24 cellular contexts compared by ENCODE assay signal in the genomic region with DNA sequence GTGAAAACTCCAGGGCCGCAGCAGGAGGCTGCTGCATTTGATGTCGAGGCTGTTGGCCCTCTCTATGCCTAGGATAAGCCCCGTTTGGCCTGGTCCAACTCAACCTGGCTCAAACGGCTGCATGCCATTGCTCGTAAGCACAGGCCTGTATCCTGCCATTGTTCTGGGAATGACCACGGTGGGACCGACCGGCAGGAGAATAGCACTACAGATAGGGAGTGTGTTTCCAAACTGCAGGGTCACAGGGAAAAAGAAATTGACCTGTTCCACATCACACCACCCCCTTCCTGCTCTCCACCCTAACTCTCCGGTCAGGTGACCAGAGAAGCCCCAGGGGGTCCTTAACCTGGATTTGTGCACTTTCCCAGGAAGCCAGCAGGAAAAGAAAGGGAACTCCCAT.
DNase-seq lines count a peak whose midpoint lies in the region; ATAC-seq and TF ChIP-seq lines count a peak whose summit lies in the region.
"Had no signal": no experiment of that assay in that cellular context is flagged by ENCODE, and none has a peak within 500 bp of the region (broad histone marks: within the 10 kb centered on the region; RNA-seq: fewer than 3 reads in every experiment).

No MANE protein-coding gene starts in this region.

- TF ChIP-seq POLR2A in sigmoid colon (IDR thresholded peaks at IDR 0.05) = no peak

- DNase-seq in endodermal cell (peak; percentile 50), heart right ventricle (peak; percentile 31 to 76), mesenchymal stem cell (no peak), aorta (no peak), sigmoid colon (no peak), ecto neural progenitor cell (ENCODE audit: low spot score) (no peak)
- no peak for DNase-seq in stimulated activated naive CD8-positive, alpha-beta T cell treated with anti-CD3 and anti-CD28 coated beads, Interleukin-15, Interleukin-2, amounts not matched to agents 100 U/mL and 50 U/mL, for 24 hours
- DNase-seq: activated CD4-positive, alpha-beta T cell treated with anti-CD3 and anti-CD28 coated beads, Interleukin-2, amount 50 U/mL, for 48 hours; activated CD8-positive, alpha-beta memory T cell treated with anti-CD3 and anti-CD28 coated beads, Interleukin-2, amount 50 U/mL, for 48 hours; activated naive CD4-positive, alpha-beta T cell treated with anti-CD3 and anti-CD28 coated beads, Interleukin-2, amount 10 ng/mL, durations not matched to agents 7 days and 5 days; Kasumi-1; NCI-H1436; NCI-H2081 treated with DMSO at 0.1 percent for 48 hours; NCI-H345; NCI-H774; stimulated activated CD4-positive, alpha-beta T cell treated with anti-CD3 and anti-CD28 coated beads, Interleukin-1b, Interleukin-23, amount 100 ng/mL, for 48 hours; stimulated activated CD8-positive, alpha-beta memory T cell treated with anti-CD3 and anti-CD28 coated beads, Interleukin-4, amount 100 ng/mL, for 48 hours; transverse colon had no signal

- H3K27ac ChIP-seq in endodermal cell (ENCODE audit: low read depth, low read length) (no peak overlapping the region), heart right ventricle (peak overlapping the region in 8 of 10 donors; percentile 46 to 80 (median 64)), mesenchymal stem cell (ENCODE audit: low read length, poor library complexity, severe bottlenecking) (no peak overlapping the region), aorta (ENCODE audit: low read depth in 1 of 2, low read length in 2 of 2) (no peak overlapping the region), sigmoid colon (peak overlapping the region in 1 of 4 donors; percentile 21)
- H3K27ac ChIP-seq: BLaER1 treated with 17β-estradiol and CSF1 and Interleukin-3, amounts not matched to agents 10 nM and 100 nM; HL-60; prostate gland; skin epidermis; transverse colon had no signal

- ATAC-seq in heart right ventricle = peak; percentile 92 to 97 (median 95)
- ATAC-seq in aorta (ENCODE audit: low FRiP score) = peak; percentile 70
- ATAC-seq in stimulated activated naive CD8-positive, alpha-beta T cell treated with anti-CD3 and anti-CD28 coated beads, Interleukin-15, Interleukin-2, amounts not matched to agents 100 U/mL and 50 U/mL, for 24 hours = no peak

- H3K9me3 ChIP-seq in endodermal cell (ENCODE audit: control insufficient read depth, low read length) (peaks cover 7% of the 10 kb centered on the region), heart right ventricle (peaks cover 0 to 17% (median 0%) of the 10 kb centered on the region in 11 donors), mesenchymal stem cell (ENCODE audit: control insufficient read depth, low read length) (peaks cover 4% of the 10 kb centered on the region), aorta (ENCODE audit: control insufficient read depth, low read length) (no peaks in the 10 kb centered on the region), sigmoid colon (no peaks in the 10 kb centered on the region)
- H3K9me3 ChIP-seq: prostate gland had no signal

- H3K4me1 ChIP-seq in endodermal cell (ENCODE audit: control insufficient read depth, insufficient read depth, low read length) (no peaks in the 10 kb centered on the region), heart right ventricle (peaks cover 0 to 24% (median 18%) of the 10 kb centered on the region in 9 donors), mesenchymal stem cell (ENCODE audit: control insufficient read depth, insufficient read depth, low read depth, low read length) (no peaks in the 10 kb centered on the region), aorta (ENCODE audit: control insufficient read depth in 1 of 2, insufficient read depth in 2 of 2, low read length in 2 of 2) (no peaks in the 10 kb centered on the region), sigmoid colon (no peaks in the 10 kb centered on the region)
- H3K4me1 ChIP-seq: breast epithelium, prostate gland, transverse colon had no signal

- H2AFZ ChIP-seq in mesenchymal stem cell (ENCODE audit: low read depth, low read length) = no peak overlapping the region

- no peak overlapping the region for H3K4me2 ChIP-seq in mesenchymal stem cell (ENCODE audit: low read length, poor library complexity, severe bottlenecking)
- H3K4me2 ChIP-seq: BLaER1 treated with 17β-estradiol and CSF1 and Interleukin-3, amounts not matched to agents 10 nM and 100 nM had no signal

- H3K27me3 Mint-ChIP-seq in endodermal cell (ENCODE audit: insufficient read depth) = peaks cover 37% of the 10 kb centered on the region
- H3K27me3 Mint-ChIP-seq: activated naive CD4-positive, alpha-beta T cell treated with anti-CD3 and anti-CD28 coated beads, Interleukin-2, amount 10 ng/mL, durations not matched to agents 7 days and 5 days had no signal

- peak overlapping the region; percentile 8 for H4K8ac ChIP-seq in mesenchymal stem cell (ENCODE audit: low read length)

- H3K36me3 ChIP-seq in endodermal cell (ENCODE audit: control insufficient read depth, insufficient read depth, low read length) = no peaks in the 10 kb centered on the region
- no peaks in the 10 kb centered on the region for H3K36me3 ChIP-seq in heart right ventricle
- no peaks in the 10 kb centered on the region for H3K36me3 ChIP-seq in mesenchymal stem cell (ENCODE audit: control insufficient read depth in 1 of 2, insufficient read depth in 2 of 2, low read depth in 1 of 2, low read length in 2 of 2)
- no peaks in the 10 kb centered on the region for H3K36me3 ChIP-seq in aorta (ENCODE audit: control insufficient read depth in 1 of 2, insufficient read depth in 2 of 2, low read length in 1 of 2)
- no peaks in the 10 kb centered on the region for H3K36me3 ChIP-seq in sigmoid colon
- H3K36me3 ChIP-seq: breast epithelium, prostate gland, transverse colon had no signal

- H3K79me1 ChIP-seq in mesenchymal stem cell (replicated peaks; ENCODE audit: low read length, poor library complexity, severe bottlenecking) = no peaks in the 10 kb centered on the region

- H2BK5ac ChIP-seq in mesenchymal stem cell (ENCODE audit: low read depth, low read length, poor library complexity, severe bottlenecking) = no peak overlapping the region

- intact Hi-C loops in heart right ventricle (cut with DNase I) (loop anchor here in 2 of 10 donors (1.0 to 5.0 kb wide), 2 partner anchors 101 to 375 kb away; no protein-coding TSS in a partner anchor), aorta (cut with DNase I) (no loop called here), sigmoid colon (cut with DNase I) (no loop called here)

- H3K4ac ChIP-seq in mesenchymal stem cell (ENCODE audit: low read depth in 1 of 2, low read length in 2 of 2) = no peak overlapping the region

- H2BK12ac ChIP-seq in mesenchymal stem cell (ENCODE audit: low read length in 2 of 2) = no peak overlapping the region

- 67 to 73% methylated on average over 7 to 9 of the region's 9 CpGs for WGBS in endodermal cell (ENCODE audit: insufficient coverage in 1 of 2, insufficient read length in 1 of 2), 2 experiments
- 57 to 61% methylated on average over 9 of the region's 9 CpGs for WGBS in heart right ventricle, 2 donors
- 82% methylated on average over 9 of the region's 9 CpGs for WGBS in mesenchymal stem cell
- WGBS in aorta, 2 donors = 75% methylated on average over 9 of the region's 9 CpGs
- 79 to 84% methylated on average over 9 of the region's 9 CpGs for WGBS in sigmoid colon, 2 donors

- H3K27ac Mint-ChIP-seq in endodermal cell = no peak overlapping the region
- H3K27ac Mint-ChIP-seq: activated naive CD4-positive, alpha-beta T cell treated with anti-CD3 and anti-CD28 coated beads, Interleukin-2, amount 10 ng/mL, durations not matched to agents 7 days and 5 days; memory B cell had no signal

- no peak overlapping the region for H3K14ac ChIP-seq in mesenchymal stem cell (ENCODE audit: low read length in 2 of 2)

- no peak for TF ChIP-seq CTCF in endodermal cell (conservative IDR thresholded peaks at IDR 0.05)
- no peak for TF ChIP-seq CTCF in heart right ventricle (IDR thresholded peaks at IDR 0.05)
- TF ChIP-seq CTCF in sigmoid colon (IDR thresholded peaks at IDR 0.05) = no peak

- no peak overlapping the region for H4K91ac ChIP-seq in mesenchymal stem cell (ENCODE audit: low read length)

- peaks cover 36% of the 10 kb centered on the region for H3K27me3 ChIP-seq in endodermal cell (ENCODE audit: control insufficient read depth, insufficient read depth, low read length, poor library complexity, severe bottlenecking)
- H3K27me3 ChIP-seq in heart right ventricle = no peaks in the 10 kb centered on the region
- no peaks in the 10 kb centered on the region for H3K27me3 ChIP-seq in mesenchymal stem cell (ENCODE audit: control insufficient read depth in 1 of 2, insufficient read depth in 1 of 2, low read length in 2 of 2)
- no peaks in the 10 kb centered on the region for H3K27me3 ChIP-seq in aorta (ENCODE audit: control insufficient read depth in 1 of 2, insufficient read depth in 2 of 2, low read length in 1 of 2)
- no peaks in the 10 kb centered on the region for H3K27me3 ChIP-seq in sigmoid colon
- H3K27me3 ChIP-seq: BLaER1 treated with 17β-estradiol and CSF1 and Interleukin-3, amounts not matched to agents 10 nM and 100 nM; breast epithelium; transverse colon had no signal

- no peak overlapping the region for H3K18ac ChIP-seq in mesenchymal stem cell (ENCODE audit: low read depth in 1 of 2, low read length in 2 of 2)

- no peak overlapping the region for H3K9ac ChIP-seq in endodermal cell (ENCODE audit: extremely low read depth, low read length, poor library complexity, severe bottlenecking)
- no peak overlapping the region for H3K9ac ChIP-seq in mesenchymal stem cell (ENCODE audit: low read length)
- H3K9ac ChIP-seq: BLaER1 treated with 17β-estradiol and CSF1 and Interleukin-3, amounts not matched to agents 10 nM and 100 nM had no signal

- no peaks in the 10 kb centered on the region for H3K4me1 Mint-ChIP-seq in endodermal cell
- H3K4me1 Mint-ChIP-seq: activated naive CD4-positive, alpha-beta T cell treated with anti-CD3 and anti-CD28 coated beads, Interleukin-2, amount 10 ng/mL, durations not matched to agents 7 days and 5 days; memory B cell had no signal

- H3K4me3 ChIP-seq in endodermal cell (ENCODE audit: low read length) (no peak overlapping the region), heart right ventricle (no peak overlapping the region), mesenchymal stem cell (ENCODE audit: insufficient read depth in 1 of 2, low read depth in 1 of 2, low read length in 2 of 2) (no peak overlapping the region), aorta (ENCODE audit: low read length in 2 of 2) (no peak overlapping the region), sigmoid colon (no peak overlapping the region)
- H3K4me3 ChIP-seq: BLaER1 treated with 17β-estradiol and CSF1 and Interleukin-3, amounts not matched to agents 10 nM and 100 nM; breast epithelium; prostate gland; skin epidermis; transverse colon had no signal

- H3K9me3 Mint-ChIP-seq in endodermal cell = peaks cover 25% of the 10 kb centered on the region
- H3K9me3 Mint-ChIP-seq: activated naive CD4-positive, alpha-beta T cell treated with anti-CD3 and anti-CD28 coated beads, Interleukin-2, amount 10 ng/mL, durations not matched to agents 7 days and 5 days had no signal

- H2BK15ac ChIP-seq in mesenchymal stem cell (ENCODE audit: low read depth, poor library complexity, severe bottlenecking) = no peak overlapping the region

- H3K36me3 Mint-ChIP-seq in endodermal cell (ENCODE audit: low read depth) = no peaks in the 10 kb centered on the region
- H3K36me3 Mint-ChIP-seq: activated naive CD4-positive, alpha-beta T cell treated with anti-CD3 and anti-CD28 coated beads, Interleukin-2, amount 10 ng/mL, durations not matched to agents 7 days and 5 days had no signal

- H2AK5ac ChIP-seq in mesenchymal stem cell (ENCODE audit: low read length, severe bottlenecking) = no peak overlapping the region

- H3K4me3 Mint-ChIP-seq in endodermal cell = no peak overlapping the region
- H3K4me3 Mint-ChIP-seq: activated naive CD4-positive, alpha-beta T cell treated with anti-CD3 and anti-CD28 coated beads, Interleukin-2, amount 10 ng/mL, durations not matched to agents 7 days and 5 days; memory B cell had no signal

- H2BK120ac ChIP-seq in mesenchymal stem cell (ENCODE audit: low read depth, low read length) = no peak overlapping the region

- no peak for TF ChIP-seq EP300 in sigmoid colon (IDR thresholded peaks at IDR 0.05)

- H3K23ac ChIP-seq in mesenchymal stem cell (ENCODE audit: low read length in 2 of 2) = no peak overlapping the region

Comparison
In these comparisons a context has a peak if more than half of its experiments do, and no peak if none do; other contexts are left out.
1. DNase-seq: peak in endodermal cell (single experiment) and heart right ventricle (2 of 2); none in mesenchymal stem cell (single experiment), aorta (0 of 2), sigmoid colon (single experiment), ecto neural progenitor cell (single experiment) and stimulated activated naive CD8-positive, alpha-beta T cell treated with anti-CD3 and anti-CD28 coated beads, Interleukin-15, Interleukin-2, amounts not matched to agents 100 U/mL and 50 U/mL, for 24 hours (single experiment).
2. H3K27ac ChIP-seq: peak in heart right ventricle (8 of 10); none in endodermal cell (single experiment), mesenchymal stem cell (single experiment) and aorta (0 of 2).